Comparison of ENCODE assay signal across 9 cellular contexts in the genomic region with DNA sequence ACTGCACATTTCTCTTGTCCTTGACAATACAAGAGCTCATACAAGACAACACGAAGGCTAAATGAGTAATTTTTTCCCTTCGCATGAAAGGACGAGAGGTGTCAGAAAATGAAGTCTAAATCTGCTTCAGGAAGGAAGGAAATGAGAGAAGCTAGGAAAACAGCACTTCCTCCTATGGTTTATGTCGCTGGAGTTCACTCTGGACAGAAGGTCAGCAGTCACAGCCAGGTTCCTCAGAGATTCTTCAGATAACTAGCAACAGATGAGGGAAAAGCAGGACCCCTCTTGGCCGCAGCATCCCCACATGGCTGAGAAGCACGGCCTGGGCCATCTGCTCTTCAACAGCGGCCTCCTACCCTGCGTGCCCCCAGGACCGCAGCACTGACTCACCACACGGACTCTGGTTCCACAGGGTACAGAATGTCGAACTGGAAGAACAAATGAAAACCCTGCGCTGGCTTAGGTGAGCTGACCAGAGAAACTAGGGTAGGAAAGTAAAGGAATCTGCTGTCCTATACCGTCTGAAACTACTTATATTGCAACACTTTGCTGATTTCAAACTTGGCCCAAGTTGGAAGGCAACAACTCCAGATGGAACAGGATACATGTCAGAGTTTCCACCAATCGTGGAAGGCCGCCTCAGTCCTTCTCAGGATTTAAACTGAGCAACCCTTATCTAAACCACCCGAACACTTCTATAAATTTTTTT. TPM values are rescaled to one million over a fixed set of nuclear protein-coding genes. Genes with fewer than 3 reads are reported as not detected.
DNase-seq lines count a peak whose midpoint lies in the region; ATAC-seq and TF ChIP-seq lines count a peak whose summit lies in the region.
"Had no signal": no experiment of that assay in that cellular context is flagged by ENCODE, and none has a peak within 500 bp of the region (broad histone marks: within the 10 kb centered on the region; RNA-seq: fewer than 3 reads in every experiment).

No MANE protein-coding gene starts in this region.

- ATAC-seq in HG02571 (IDR thresholded peaks at IDR 0.05; ENCODE audit: unreplicated experiment) (no peak), GM19463 (IDR thresholded peaks at IDR 0.05; ENCODE audit: unreplicated experiment) (no peak)

- DNase-seq in HCEC 1CT = peak; percentile 80
- peak; percentile 66 for DNase-seq in brain microvascular endothelial cell
- DNase-seq in left kidney (ENCODE audit: low read depth, low spot score) = peak; percentile 83
- DNase-seq in suprapubic skin (ENCODE audit: low spot score in 2 of 2) = peak in 1 of 2 donors; percentile 72
- DNase-seq in kidney glomerular epithelial cell (lab: John Stamatoyannopoulos, UW) = no peak
- DNase-seq in NCI-H1436 (lab: John Stamatoyannopoulos, UW) = no peak
- DNase-seq: SJCRH30 had no signal

- H3K4me1 ChIP-seq in suprapubic skin = peaks cover 59% of the 10 kb centered on the region

- H3K27me3 ChIP-seq in brain microvascular endothelial cell (replicated peaks) (no peaks in the 10 kb centered on the region), suprapubic skin (no peaks in the 10 kb centered on the region)
- H3K27me3 ChIP-seq: SJCRH30 had no signal

- no peaks in the 10 kb centered on the region for H3K9me3 ChIP-seq in suprapubic skin
- H3K9me3 ChIP-seq: SJCRH30 had no signal

- H3K4me3 ChIP-seq in brain microvascular endothelial cell (ENCODE audit: low read depth, low read length) = no peak overlapping the region
- H3K4me3 ChIP-seq in suprapubic skin = no peak overlapping the region
- H3K4me3 ChIP-seq: SJCRH30 had no signal

- no peak for TF ChIP-seq CTCF in brain microvascular endothelial cell (IDR thresholded peaks at IDR 0.05; ENCODE audit: low read depth, low read length, missing control alignments)
- TF ChIP-seq CTCF in suprapubic skin (IDR thresholded peaks at IDR 0.05) = no peak

- H3K36me3 ChIP-seq in brain microvascular endothelial cell (replicated peaks) (no peaks in the 10 kb centered on the region), suprapubic skin (no peaks in the 10 kb centered on the region)
- H3K36me3 ChIP-seq: SJCRH30 had no signal

- in situ Hi-C loops in brain microvascular endothelial cell (cut with HindIII; ENCODE audit: low pct_ligation_motif_present, low sequenced_read_pairs) = no loop called here

- no peak for TF ChIP-seq EP300 in suprapubic skin (IDR thresholded peaks at IDR 0.05)

- WGBS in suprapubic skin = 25% methylated on average over 16 of the region's 16 CpGs

- no peak for TF ChIP-seq POLR2A in suprapubic skin (IDR thresholded peaks at IDR 0.05)

- H3K27ac ChIP-seq in brain microvascular endothelial cell (peak overlapping the region; percentile 28), suprapubic skin (peak overlapping the region; percentile 78)
- H3K27ac ChIP-seq: SJCRH30 had no signal

RNA-seq across cellular contexts. Expression of a gene that starts 26.3 kb away (rescaled TPM):
- total RNA-seq in suprapubic skin = 10 to 100 TPM; 43.4 to 89.6 (median 52.3) TPM

Comparison
In these comparisons a context has a peak if more than half of its experiments do, and no peak if none do; other contexts are left out.
1. DNase-seq: peak in HCEC 1CT (single experiment), brain microvascular endothelial cell (single experiment) and left kidney (single experiment); none in kidney glomerular epithelial cell (single experiment) and NCI-H1436 (single experiment).